ENCODE assay signal across 9 cellular contexts in genomic region chr15:84992157-84992940, GRCh38. TPM values are rescaled to one million over a fixed set of nuclear protein-coding genes. Genes with fewer than 3 reads are reported as not detected.
A peak's percentile ranks its signal among the peaks of the same experiment; 100 is the strongest.
DNase-seq lines count a peak whose midpoint lies in the region; ATAC-seq lines count a peak whose summit lies in the region.
"Had no signal": no experiment of that assay in that cellular context is flagged by ENCODE, and none has a peak within 500 bp of the region (broad histone marks: within the 10 kb centered on the region; RNA-seq: fewer than 3 reads in every experiment).

No MANE protein-coding gene starts in this region.

- no peak overlapping the region for H3K4me3 Mint-ChIP-seq in T-helper 2 cell treated with Interferon-gamma antibody and Interleukin-4, amounts not matched to agents 5 μg/mL and 100 μg/mL, for 36 hours

- H3K9me3 Mint-ChIP-seq in T-helper 2 cell treated with Interferon-gamma antibody and Interleukin-4, amounts not matched to agents 5 μg/mL and 100 μg/mL, for 36 hours = no peaks in the 10 kb centered on the region

- H3K27me3 Mint-ChIP-seq in T-helper 2 cell treated with Interferon-gamma antibody and Interleukin-4, amounts not matched to agents 5 μg/mL and 100 μg/mL, for 36 hours (ENCODE audit: low read depth) = no peaks in the 10 kb centered on the region

- no peaks in the 10 kb centered on the region for H3K36me3 Mint-ChIP-seq in T-helper 2 cell treated with Interferon-gamma antibody and Interleukin-4, amounts not matched to agents 5 μg/mL and 100 μg/mL, for 36 hours (ENCODE audit: low read depth)

- peak; percentile 93 for ATAC-seq in esophagus mucosa
- no peak for ATAC-seq in HG03095 (IDR thresholded peaks at IDR 0.05; ENCODE audit: unreplicated experiment)
- no peak for ATAC-seq in HG03342 (IDR thresholded peaks at IDR 0.05; ENCODE audit: unreplicated experiment)

- no peak overlapping the region for H3K27ac Mint-ChIP-seq in T-helper 2 cell treated with Interferon-gamma antibody and Interleukin-4, amounts not matched to agents 5 μg/mL and 100 μg/mL, for 36 hours

- DNase-seq in H4 (ENCODE audit: low spot score) (peak; percentile 70), OCI-M2 (lab: John Stamatoyannopoulos, UW; ENCODE audit: unreplicated experiment) (no peak)
- peak; percentile 67 for DNase-seq in T-helper 2 cell treated with Interferon-gamma antibody and Interleukin-4, amounts not matched to agents 5 μg/mL and 100 μg/mL, for 36 hours (ENCODE audit: low spot score)
- peak; percentile 15 for DNase-seq in stimulated activated CD4-positive, alpha-beta T cell treated with anti-CD3 and anti-CD28 coated beads, Interleukin-2, amount 100 ng/mL, for 48 hours
- no peak for DNase-seq in effector CD8-positive, alpha-beta T cell (lab: John Stamatoyannopoulos, UW)
- DNase-seq: posterior cingulate gyrus had no signal

- peaks cover 31% of the 10 kb centered on the region for H3K4me1 Mint-ChIP-seq in T-helper 2 cell treated with Interferon-gamma antibody and Interleukin-4, amounts not matched to agents 5 μg/mL and 100 μg/mL, for 36 hours (ENCODE audit: low read depth)

RNA-seq across cellular contexts. Expression of gene PDE8A, which starts 10.7 kb away (rescaled TPM):
- 16.4 and 21.5 TPM in 2 replicates for total RNA-seq in H4 (2014; rRNA removed; shearing (Covaris generic))
- total RNA-seq in esophagus mucosa = 12.4 TPM

Comparison
In these comparisons a context has a peak if more than half of its experiments do, and no peak if none do; other contexts are left out.
1. DNase-seq: peak in H4 (single experiment), T-helper 2 cell treated with Interferon-gamma antibody and Interleukin-4, amounts not matched to agents 5 μg/mL and 100 μg/mL, for 36 hours (single experiment) and stimulated activated CD4-positive, alpha-beta T cell treated with anti-CD3 and anti-CD28 coated beads, Interleukin-2, amount 100 ng/mL, for 48 hours (2 of 2); none in OCI-M2 (single experiment) and effector CD8-positive, alpha-beta T cell (single experiment).